1 cellular context compared by ENCODE assay signal in the genomic region with DNA sequence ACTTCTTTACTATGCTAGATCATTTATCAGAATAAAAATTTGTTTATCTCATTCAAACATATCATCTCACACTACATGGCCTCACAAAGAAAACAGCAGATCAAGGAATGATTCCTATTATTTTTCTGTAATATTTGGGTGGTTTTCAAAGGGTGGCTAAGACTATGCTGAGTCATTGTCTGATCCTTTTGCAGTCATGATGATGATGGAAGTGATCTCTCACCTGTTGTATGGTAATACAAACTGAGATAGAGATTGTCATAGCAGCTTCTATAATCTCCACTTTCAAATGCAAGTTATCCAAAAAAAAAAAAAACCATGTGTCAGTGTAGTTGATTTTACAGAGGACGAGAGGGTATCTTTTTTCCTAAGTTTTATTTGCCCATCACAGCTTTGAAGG.
TF ChIP-seq lines count a peak whose summit lies in the region.

No MANE protein-coding gene starts in this region.

TF ChIP-seq in SK-N-SH, 30 proteins besides CTCF, POLR2A, EP300 and RAD21 (continued from another document):
- TF ChIP-seq YY1 (IDR thresholded peaks at IDR 0.05; ENCODE audit: low read depth) (no peak), EZH2phosphoT487 (IDR thresholded peaks at IDR 0.05; ENCODE audit: borderline replicate concordance, low read depth) (no peak), TAF1 (IDR thresholded peaks at IDR 0.05; ENCODE audit: borderline replicate concordance, low read depth, low read length) (no peak), NRF1 (IDR thresholded peaks at IDR 0.05; ENCODE audit: low read depth, low read length) (no peak)
